1 cellular context compared by ENCODE assay signal in genomic region chr3:23805881-23806321, GRCh38.
TF ChIP-seq lines count a peak whose summit lies in the region.

Gene UBE2E1, plus strand, starts transcription at chr3:23805955. Its CDS starts 1,315 bp downstream, at chr3:23807270.

TF ChIP-seq in GM12878, 131 proteins besides CTCF, POLR2A, EP300 and RAD21 (continued from another document and continues in another):
- no peak for TF ChIP-seq JUNB (IDR thresholded peaks at IDR 0.05)
- TF ChIP-seq KAT2A (conservative IDR thresholded peaks at IDR 0.05; ENCODE audit: control insufficient read depth, low read depth, low read length), result no peak
- TF ChIP-seq DPF2 (IDR thresholded peaks at IDR 0.05), result peak; percentile 34; the same call in 1 of the 2 replicates
- TF ChIP-seq SUPT20H (IDR thresholded peaks at IDR 0.05; ENCODE audit: borderline replicate concordance, control insufficient read depth, low read depth, low read length), result no peak
- TF ChIP-seq CUX1 (IDR thresholded peaks at IDR 0.05; ENCODE audit: insufficient replicate concordance, low read depth, low read length), result no peak
- peak; percentile 72 for TF ChIP-seq POLR2AphosphoS5 (IDR thresholded peaks at IDR 0.05; ENCODE audit: low read length)
- TF ChIP-seq NFIC (IDR thresholded peaks at IDR 0.05; ENCODE audit: low read depth, low read length), result no peak
- peak; percentile 71; the same call in 1 of the 2 replicates for TF ChIP-seq CBX5 (IDR thresholded peaks at IDR 0.05; ENCODE audit: low read depth)
- 0 out of 2 replicates have a peak, but pooled peaks have one; percentile 30 for TF ChIP-seq NR2F1 (conservative IDR thresholded peaks at IDR 0.05)
- TF ChIP-seq HDGF (IDR thresholded peaks at IDR 0.05), result no peak
- no peak for TF ChIP-seq SREBF1 (IDR thresholded peaks at IDR 0.05; ENCODE audit: low read length)
- TF ChIP-seq ZNF687 (IDR thresholded peaks at IDR 0.05), result peak; percentile 67
- no peak for TF ChIP-seq SKIL (IDR thresholded peaks at IDR 0.05; ENCODE audit: low read depth, poor library complexity, severe bottlenecking)
- no peak for TF ChIP-seq BMI1 (IDR thresholded peaks at IDR 0.05; ENCODE audit: borderline replicate concordance)
- no peak for TF ChIP-seq POLR2AphosphoS2 (IDR thresholded peaks at IDR 0.05; ENCODE audit: low read depth, low read length)
- TF ChIP-seq SMAD5 (IDR thresholded peaks at IDR 0.05; ENCODE audit: low read depth), result no peak
- no peak for TF ChIP-seq TCF7 (IDR thresholded peaks at IDR 0.05; ENCODE audit: borderline replicate concordance)
- TF ChIP-seq EGR1 (IDR thresholded peaks at IDR 0.05; ENCODE audit: borderline replicate concordance in 1 of 2, low read depth in 2 of 2, low read length in 2 of 2), result peak in 1 of 2 experiments; percentile 61; a peak in 1 of 3 replicates
- peak; percentile 57; the same call in 1 of the 2 replicates for TF ChIP-seq NKRF (conservative IDR thresholded peaks at IDR 0.05)
- peak; percentile 17 for TF ChIP-seq SP1 (IDR thresholded peaks at IDR 0.05; ENCODE audit: low read depth, low read length)
- no peak for TF ChIP-seq RELB (IDR thresholded peaks at IDR 0.05; ENCODE audit: low read depth)
- peak; percentile 40; the same call in 1 of the 2 replicates for TF ChIP-seq CREM (IDR thresholded peaks at IDR 0.05; ENCODE audit: low read depth)
- no peak for TF ChIP-seq CBX3 (IDR thresholded peaks at IDR 0.05; ENCODE audit: borderline replicate concordance, low read depth)
- TF ChIP-seq TAF1 (IDR thresholded peaks at IDR 0.05; ENCODE audit: borderline replicate concordance, low read depth, low read length), result peak; percentile 86; the same call in 1 of the 2 replicates
- TF ChIP-seq BCL3 (IDR thresholded peaks at IDR 0.05; ENCODE audit: borderline replicate concordance, insufficient read depth, low read depth, low read length, poor library complexity, severe bottlenecking), result no peak
- TF ChIP-seq ZBTB33 (IDR thresholded peaks at IDR 0.05), result no peak
- TF ChIP-seq TCF3 (IDR thresholded peaks at IDR 0.05; ENCODE audit: borderline replicate concordance, insufficient read depth, low read depth, low read length), result no peak
- no peak; the same call in 1 of the 2 replicates for TF ChIP-seq MEF2A (IDR thresholded peaks at IDR 0.05; ENCODE audit: insufficient read depth, low read depth, low read length)
- TF ChIP-seq ZNF274 (IDR thresholded peaks at IDR 0.05; ENCODE audit: insufficient read depth, insufficient read length), result no peak
- TF ChIP-seq, protein P1, sequence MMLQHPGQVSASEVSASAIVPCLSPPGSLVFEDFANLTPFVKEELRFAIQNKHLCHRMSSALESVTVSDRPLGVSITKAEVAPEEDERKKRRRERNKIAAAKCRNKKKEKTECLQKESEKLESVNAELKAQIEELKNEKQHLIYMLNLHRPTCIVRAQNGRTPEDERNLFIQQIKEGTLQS (IDR thresholded peaks at IDR 0.05; ENCODE audit: borderline replicate concordance, extremely low read depth, low read depth, low read length), result no peak
- TF ChIP-seq SIX5 (IDR thresholded peaks at IDR 0.05; ENCODE audit: low read depth, low read length, severe bottlenecking), result no peak
- no peak for TF ChIP-seq ZNF217 (IDR thresholded peaks at IDR 0.05)
- TF ChIP-seq EED (IDR thresholded peaks at IDR 0.05; ENCODE audit: low read depth), result no peak
- TF ChIP-seq FOS (IDR thresholded peaks at IDR 0.05; ENCODE audit: borderline replicate concordance, extremely low read depth, insufficient read length), result no peak
- TF ChIP-seq CHD1 (IDR thresholded peaks at IDR 0.05; ENCODE audit: low read depth, low read length), result no peak
- TF ChIP-seq PBX3 (IDR thresholded peaks at IDR 0.05; ENCODE audit: insufficient replicate concordance, low read depth, low read length), result no peak
